24 cellular contexts compared by ENCODE assay signal in the genomic region with DNA sequence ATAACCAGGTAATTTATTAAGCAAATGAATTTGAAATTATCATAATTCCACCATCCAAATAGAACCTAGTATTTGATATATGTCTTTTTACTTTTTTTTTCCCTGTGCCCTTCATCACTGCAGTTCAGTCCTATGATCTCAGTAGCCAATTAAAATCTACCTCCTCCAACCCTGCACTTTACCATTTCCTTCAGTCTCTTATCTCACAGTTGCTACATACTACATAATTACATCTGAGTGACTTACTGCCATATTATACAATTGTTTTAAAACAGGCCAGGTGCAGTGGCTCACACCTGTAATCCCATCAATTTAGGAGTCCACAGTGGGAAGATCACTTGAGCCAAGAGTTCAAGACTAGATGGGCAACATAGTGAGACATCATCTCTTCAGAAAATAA.
"Had no signal": no experiment of that assay in that cellular context is flagged by ENCODE, and none has a peak within 500 bp of the region (broad histone marks: within the 10 kb centered on the region; RNA-seq: fewer than 3 reads in every experiment).

No MANE protein-coding gene starts in this region.

- H3K4me3 Mint-ChIP-seq: activated CD4-positive, alpha-beta memory T cell treated with anti-CD3 and anti-CD28 coated beads, Interleukin-2, amount 10 ng/mL, durations not matched to agents 7 days and 5 days; activated T-helper 1 cell treated with anti-CD3 and anti-CD28 coated beads, Interleukin-12 subunit alpha, Interleukin-12 subunit beta, Interleukin-2, Interleukin-4 antibody, amounts not matched to agents 30 ng/mL and 10 ng/mL and 1 ng/mL, durations not matched to agents 14 hours and 24 hours and 36 hours; brain had no signal

- DNase-seq: activated CD4-positive, alpha-beta memory T cell treated with anti-CD3 and anti-CD28 coated beads, Interleukin-2, amount 10 ng/mL, durations not matched to agents 7 days and 5 days; activated CD4-positive, alpha-beta T cell treated with anti-CD3 and anti-CD28 coated beads for 1 hour; activated CD4-positive, alpha-beta T cell treated with anti-CD3 and anti-CD28 coated beads for 48 hours; activated CD4-positive, CD25-positive, alpha-beta regulatory T cell; activated CD8-positive, alpha-beta memory T cell treated with anti-CD3 and anti-CD28 coated beads for 24 hours; activated effector memory CD4-positive, alpha-beta T cell treated with Interleukin-2 at 50 U/mL for 16 hours; activated naive CD4-positive, alpha-beta T cell treated with anti-CD3 and anti-CD28 coated beads, Interleukin-2, amount 50 U/mL, for 16 hours; activated T-cell treated with anti-CD3 and anti-CD28 coated beads, Interleukin-2, amount 50 U/mL, for 1 hour; anterior cingulate cortex; caudate nucleus; cerebellar nuclear complex; NCI-H1092 treated with DMSO at 0.1 percent for 48 hours; NCI-H1694; NCI-H1930; NCI-H345; NCI-H524 treated with DMSO at 0.1 percent for 48 hours; SHP77; SJCRH30; T1000; WERI-Rb-1 had no signal

- H3K27me3 Mint-ChIP-seq: activated CD4-positive, alpha-beta memory T cell treated with anti-CD3 and anti-CD28 coated beads, Interleukin-2, amount 10 ng/mL, durations not matched to agents 7 days and 5 days; brain had no signal

- H3K9me3 ChIP-seq: SJCRH30 had no signal

- ATAC-seq: Panc1 had no signal

- H3K27me3 ChIP-seq: SJCRH30 had no signal

- H3K27ac Mint-ChIP-seq: activated CD4-positive, alpha-beta memory T cell treated with anti-CD3 and anti-CD28 coated beads, Interleukin-2, amount 10 ng/mL, durations not matched to agents 7 days and 5 days; activated T-helper 1 cell treated with anti-CD3 and anti-CD28 coated beads, Interleukin-12 subunit alpha, Interleukin-12 subunit beta, Interleukin-2, Interleukin-4 antibody, amounts not matched to agents 30 ng/mL and 10 ng/mL and 1 ng/mL, durations not matched to agents 14 hours and 24 hours and 36 hours; brain had no signal

- H3K4me1 ChIP-seq: SJCRH30 had no signal

- H3K4me1 Mint-ChIP-seq: activated CD4-positive, alpha-beta memory T cell treated with anti-CD3 and anti-CD28 coated beads, Interleukin-2, amount 10 ng/mL, durations not matched to agents 7 days and 5 days; brain had no signal

- H3K4me3 ChIP-seq: SJCRH30, SK-N-MC had no signal

- H3K36me3 ChIP-seq: SJCRH30, WERI-Rb-1 had no signal
